Comparison of ENCODE assay signal across 34 cellular contexts in the genomic region with DNA sequence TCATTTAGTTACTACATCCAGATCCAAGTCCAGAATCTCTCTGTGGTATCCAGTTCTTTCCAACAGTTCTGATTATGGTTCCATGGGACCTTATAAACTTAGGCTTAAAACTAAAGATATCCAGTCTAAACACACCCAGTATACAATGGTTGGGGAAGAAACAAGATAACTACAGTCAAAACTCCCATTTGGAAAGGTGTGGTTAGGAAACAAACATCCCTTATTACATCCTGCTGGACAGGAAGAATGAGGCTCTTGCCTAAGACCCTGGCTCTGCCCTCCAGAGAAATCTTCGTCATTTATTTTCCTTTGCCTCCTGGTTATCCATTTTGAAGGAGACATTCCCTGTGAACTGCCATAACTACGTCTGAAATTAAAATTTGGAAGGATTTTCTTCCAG.
"Had no signal": no experiment of that assay in that cellular context is flagged by ENCODE, and none has a peak within 500 bp of the region (broad histone marks: within the 10 kb centered on the region; RNA-seq: fewer than 3 reads in every experiment).

No MANE protein-coding gene starts in this region.

- H3K9me3 ChIP-seq: MG63 had no signal

- H3K9ac ChIP-seq: KMS-11 had no signal

- DNase-seq: Karpas-422, Kasumi-1, KBM-7, KG1, MG63, MM.1S, MV-4-11, NCI-H1048, NCI-H1092 treated with DMSO at 0.1 percent for 48 hours, NCI-H1105, NCI-H1105 treated with DMSO at 0.1 percent for 48 hours, NCI-H1417, NCI-H1417 treated with DMSO at 0.1 percent for 48 hours, NCI-H1436, NCI-H1436 treated with DMSO at 0.1 percent for 48 hours, NCI-H146, NCI-H1694, NCI-H187, NCI-H187 treated with DMSO at 0.1 percent for 48 hours, NCI-H1930, NCI-H2029, NCI-H2029 treated with DMSO at 0.1 percent for 48 hours, NCI-H2081, NCI-H2081 treated with DMSO at 0.1 percent for 48 hours, NCI-H2107, NCI-H2171, NCI-H2171 treated with DMSO at 0.1 percent for 48 hours, NCI-H2227 treated with DMSO at 0.1 percent for 48 hours, NCI-H226, NCI-H345, NCI-H446, NCI-H446 treated with DMSO at 0.1 percent for 48 hours, NCI-H510A had no signal

- H3K36me3 ChIP-seq: MG63 had no signal

- H3K4me3 ChIP-seq: MG63 had no signal

- H3K27ac ChIP-seq: KMS-11 had no signal

- H3K4me2 ChIP-seq: KMS-11 had no signal
